8 cellular contexts compared by ENCODE assay signal in the genomic region with DNA sequence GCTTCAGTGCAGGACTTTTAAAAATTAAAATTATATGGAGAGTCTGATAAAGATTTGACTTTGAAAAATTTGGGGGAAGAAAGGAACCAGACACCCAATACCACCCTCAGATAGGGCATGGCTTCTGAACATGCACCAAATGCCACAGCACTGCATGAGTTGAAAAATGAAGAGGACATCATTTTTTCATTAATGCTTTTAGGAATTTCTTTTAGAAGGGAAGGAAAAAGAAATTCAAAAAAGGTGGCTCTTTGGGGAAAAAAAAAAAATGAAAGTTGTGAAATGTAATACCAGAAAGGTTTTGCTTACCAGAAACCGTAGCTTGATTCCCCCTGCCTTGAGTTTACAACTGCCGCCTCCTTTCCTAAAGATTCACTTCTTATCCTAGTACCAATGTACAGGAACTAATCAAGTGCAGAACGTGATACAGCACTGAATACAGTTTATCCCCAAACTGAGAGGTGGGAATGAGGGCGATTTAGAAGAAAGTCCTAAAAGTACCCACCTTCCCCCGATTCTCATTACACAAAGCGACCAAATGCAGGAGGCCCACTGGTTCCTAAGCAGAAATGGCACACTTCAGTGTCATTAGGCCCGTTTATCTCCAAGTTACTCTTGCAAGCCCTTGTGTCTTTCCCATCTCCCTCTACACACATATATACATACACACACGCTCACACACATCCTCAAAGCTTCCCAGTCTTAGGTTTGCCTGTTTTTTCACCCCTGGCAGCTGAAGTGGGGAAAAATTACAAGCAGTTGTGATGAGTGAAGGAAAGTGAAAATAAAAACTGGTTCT. TPM values are rescaled to one million over a fixed set of nuclear protein-coding genes. Genes with fewer than 3 reads are reported as not detected.
DNase-seq lines count a peak whose midpoint lies in the region; ATAC-seq and TF ChIP-seq lines count a peak whose summit lies in the region.

No MANE protein-coding gene starts in this region.

- H3K27ac ChIP-seq in ectodermal cell (ENCODE audit: insufficient read depth, low read depth, low read length, poor library complexity, severe bottlenecking) (peak overlapping the region; percentile 99), neutrophil (peak overlapping the region; percentile 98)

- H3K9me3 Mint-ChIP-seq in Calu3 (ENCODE audit: low read depth, unreplicated experiment), result no peaks in the 10 kb centered on the region

- TF ChIP-seq CTCF in Calu3 (IDR thresholded peaks at IDR 0.05; ENCODE audit: unreplicated experiment) (no peak), neutrophil (IDR thresholded peaks at IDR 0.05) (no peak)

- no peak for DNase-seq in Calu3
- peak; percentile 43 for DNase-seq in NCI-H69 (lab: John Stamatoyannopoulos, UW)
- DNase-seq in inferior parietal cortex (ENCODE audit: extremely low spot score), result no peak
- DNase-seq in activated CD4-positive, alpha-beta T cell treated with anti-CD3 and anti-CD28 coated beads, Interleukin-2, amount 50 U/mL, for 1 hour, result no peak

- CTCF ChIA-PET in Calu3 (lab: Charles Lee), result interaction anchor here (0.6 to 1.2 kb wide), 9 partner anchors 14 to 687 kb away, joined by 3 to 6 read pairs (median 5); a partner anchor contains a TSS

- no TSS peak for BruUV-seq in Calu3 (replicated peaks; lab: Mats Ljungman, UMichigan)

- 82 to 88% methylated on average over 7 to 8 of the region's 8 CpGs for WGBS in ectodermal cell, 2 experiments

- H3K4me1 Mint-ChIP-seq in Calu3 (ENCODE audit: low read depth, unreplicated experiment), result peaks cover 66% of the 10 kb centered on the region

- H3K36me3 ChIP-seq in ectodermal cell (ENCODE audit: control insufficient read depth, insufficient read depth, low read length), result no peaks in the 10 kb centered on the region
- peaks cover 21% of the 10 kb centered on the region for H3K36me3 ChIP-seq in neutrophil

- H3K27ac Mint-ChIP-seq in Calu3 (ENCODE audit: unreplicated experiment), result peak overlapping the region; percentile 98

- H3K9me3 ChIP-seq in ectodermal cell (ENCODE audit: control insufficient read depth, low read length) (no peaks in the 10 kb centered on the region), neutrophil (no peaks in the 10 kb centered on the region)

- peaks cover 18% of the 10 kb centered on the region for H3K4me1 ChIP-seq in ectodermal cell (ENCODE audit: control insufficient read depth, insufficient read depth, low read length)
- H3K4me1 ChIP-seq in neutrophil (ENCODE audit: control insufficient read depth in 1 of 2, insufficient read depth in 1 of 2, low read depth in 1 of 2, low read length in 1 of 2), result peaks cover 42 to 44% of the 10 kb centered on the region in 2 experiments

- H3K4me3 Mint-ChIP-seq in Calu3 (ENCODE audit: low read depth, unreplicated experiment), result peak overlapping the region; percentile 70

- ATAC-seq in HG03354 (IDR thresholded peaks at IDR 0.05; ENCODE audit: poor library complexity, severe bottlenecking, unreplicated experiment) (no peak), GM18861 (IDR thresholded peaks at IDR 0.05; ENCODE audit: unreplicated experiment) (no peak)

- H3K4me3 ChIP-seq in ectodermal cell (ENCODE audit: insufficient read depth, low read depth, low read length) (peak overlapping the region; percentile 85), neutrophil (ENCODE audit: low read depth in 1 of 2, low read length in 1 of 2) (peak overlapping the region; percentile 82 to 92)

- H3K27me3 ChIP-seq in ectodermal cell (ENCODE audit: control insufficient read depth, insufficient read depth, low read length, poor library complexity, severe bottlenecking) (no peaks in the 10 kb centered on the region), neutrophil (no peaks in the 10 kb centered on the region)

- H3K27me3 Mint-ChIP-seq in Calu3 (ENCODE audit: unreplicated experiment), result peaks cover 16% of the 10 kb centered on the region

- intact Hi-C loops in Calu3 (cut with micrococcal nuclease; ENCODE audit: unreplicated experiment), result no loop called here

- peaks cover 94% of the 10 kb centered on the region for H3K36me3 Mint-ChIP-seq in Calu3 (ENCODE audit: insufficient read depth, unreplicated experiment)

RNA-seq across cellular contexts. Expression of a gene that starts 2.8 kb away (rescaled TPM):
- total RNA-seq in Calu3 (2022), result 119 and 134 TPM in 2 replicates
- polyA plus RNA-seq in ectodermal cell (2013, experiment 1 of 4), result 68.8 TPM
- 79.1 TPM for polyA plus RNA-seq in ectodermal cell (2013, experiment 2 of 4)
- 35.4 TPM for polyA plus RNA-seq in ectodermal cell (2013, experiment 3 of 4)
- 48.7 TPM for polyA plus RNA-seq in ectodermal cell (2013, experiment 4 of 4)

RNA-seq across cellular contexts. Expression of a gene that starts 3.4 kb away (rescaled TPM):
- 103 and 107 TPM in 2 replicates for total RNA-seq in Calu3 (2022)
- 50.3 TPM for polyA plus RNA-seq in ectodermal cell (2013, experiment 1 of 4)
- 59.6 TPM for polyA plus RNA-seq in ectodermal cell (2013, experiment 2 of 4)
- polyA plus RNA-seq in ectodermal cell (2013, experiment 3 of 4), result 45.0 TPM
- 55.2 TPM for polyA plus RNA-seq in ectodermal cell (2013, experiment 4 of 4)

RNA-seq across cellular contexts. Expression of a gene that starts 12.4 kb away (rescaled TPM):
- total RNA-seq in Calu3 (2022), result 23.0 and 30.0 TPM in 2 replicates
- 83.3 TPM for polyA plus RNA-seq in ectodermal cell (2013, experiment 1 of 4)
- polyA plus RNA-seq in ectodermal cell (2013, experiment 2 of 4), result 77.4 TPM
- 63.2 TPM for polyA plus RNA-seq in ectodermal cell (2013, experiment 3 of 4)
- 72.8 TPM for polyA plus RNA-seq in ectodermal cell (2013, experiment 4 of 4)

RNA-seq across cellular contexts. Expression of a gene that starts 32.7 kb away (rescaled TPM):
- total RNA-seq in Calu3 (2022), result 25.3 and 32.4 TPM in 2 replicates
- polyA plus RNA-seq in ectodermal cell (2013, experiment 1 of 4), result 17.3 TPM
- polyA plus RNA-seq in ectodermal cell (2013, experiment 2 of 4), result 17.0 TPM
- polyA plus RNA-seq in ectodermal cell (2013, experiment 3 of 4), result 13.2 TPM
- polyA plus RNA-seq in ectodermal cell (2013, experiment 4 of 4), result 15.6 TPM

RNA-seq across cellular contexts. Expression of a gene that starts 43.0 kb away (rescaled TPM):
- 88.3 and 92.4 TPM in 2 replicates for total RNA-seq in Calu3 (2022)
- 123 TPM for polyA plus RNA-seq in ectodermal cell (2013, experiment 1 of 4)
- 126 TPM for polyA plus RNA-seq in ectodermal cell (2013, experiment 2 of 4)
- 74.0 TPM for polyA plus RNA-seq in ectodermal cell (2013, experiment 3 of 4)
- 82.8 TPM for polyA plus RNA-seq in ectodermal cell (2013, experiment 4 of 4)
